In genomic region chr12:29797565-29798360, GRCh38 we compare ENCODE assay signal across 2 cellular contexts.
TF ChIP-seq lines count a peak whose summit lies in the region.

No MANE protein-coding gene starts in this region.

TF ChIP-seq in HEK293, 187 proteins besides CTCF, POLR2A, EP300 and RAD21:
- no peak for TF ChIP-seq ZNF626 (tag by site-specific recombination; IDR thresholded peaks at IDR 0.05)
- no peak for TF ChIP-seq ZNF791 (tag by site-specific recombination; IDR thresholded peaks at IDR 0.05)
- peak; percentile 42; the same call in 1 of the 2 replicates for TF ChIP-seq ZBTB20 (tag by site-specific recombination; IDR thresholded peaks at IDR 0.05)
- TF ChIP-seq PRDM2 (tag by site-specific recombination; IDR thresholded peaks at IDR 0.05; ENCODE audit: borderline replicate concordance) = no peak
- no peak for TF ChIP-seq ZFP69B (tag by site-specific recombination; IDR thresholded peaks at IDR 0.05)

TF ChIP-seq in GM12878, 131 proteins besides CTCF, POLR2A, EP300 and RAD21:
- TF ChIP-seq SREBF1 (IDR thresholded peaks at IDR 0.05; ENCODE audit: low read length) (no peak), CREB1 (IDR thresholded peaks at IDR 0.05; ENCODE audit: low read depth) (no peak)
